Comparison of ENCODE assay signal across 1 cellular context in genomic region chr1:55194851-55195250, GRCh38.
TF ChIP-seq lines count a peak whose summit lies in the region.

No MANE protein-coding gene starts in this region.

TF ChIP-seq in IMR-90, 13 proteins besides CTCF, POLR2A, EP300 and RAD21:
- TF ChIP-seq MAZ (IDR thresholded peaks at IDR 0.05; ENCODE audit: borderline replicate concordance, low read depth, low read length), result no peak
- TF ChIP-seq CEBPB (IDR thresholded peaks at IDR 0.05; ENCODE audit: low read depth, low read length), result no peak
- no peak for TF ChIP-seq FOS (IDR thresholded peaks at IDR 0.05; ENCODE audit: low read depth, low read length)
- TF ChIP-seq CHD1 (IDR thresholded peaks at IDR 0.05; ENCODE audit: low read depth, low read length), result no peak
- TF ChIP-seq ELK1 (IDR thresholded peaks at IDR 0.05; ENCODE audit: borderline replicate concordance, low read depth, low read length), result no peak
- no peak for TF ChIP-seq NFE2L2 (IDR thresholded peaks at IDR 0.05; ENCODE audit: low read depth, low read length)
- no peak for TF ChIP-seq RCOR1 (IDR thresholded peaks at IDR 0.05; ENCODE audit: insufficient replicate concordance, low read length)
- TF ChIP-seq MXI1 (IDR thresholded peaks at IDR 0.05; ENCODE audit: borderline replicate concordance, low read depth, low read length), result no peak
- TF ChIP-seq MAFK (IDR thresholded peaks at IDR 0.05; ENCODE audit: low read depth, low read length), result no peak
- TF ChIP-seq BHLHE40 (IDR thresholded peaks at IDR 0.05; ENCODE audit: low read depth, low read length), result no peak
